Comparison of ENCODE assay signal across 20 cellular contexts in genomic region chr20:52302736-52303135, GRCh38.
DNase-seq lines count a peak whose midpoint lies in the region; ATAC-seq, FAIRE-seq and TF ChIP-seq lines count a peak whose summit lies in the region.
"Had no signal": no experiment of that assay in that cellular context is flagged by ENCODE, and none has a peak within 500 bp of the region (broad histone marks: within the 10 kb centered on the region; RNA-seq: fewer than 3 reads in every experiment).

No MANE protein-coding gene starts in this region.

- no peak for TF ChIP-seq POLR2A in HepG2 (IDR thresholded peaks at IDR 0.05; ENCODE audit: insufficient read depth in 1 of 2, low read depth in 2 of 2, low read length in 2 of 2)

- no peak for TF ChIP-seq RAD21 in HepG2 (CRISPR knock-in tag; IDR thresholded peaks at IDR 0.05)

- H3K4me2 ChIP-seq in BLaER1 treated with 17β-estradiol and CSF1 and Interleukin-3, amounts not matched to agents 10 nM and 100 nM = peak overlapping the region; percentile 40 to 74 (median 59); a peak in 19 of 22 replicates
- no peak overlapping the region for H3K4me2 ChIP-seq in neural progenitor cell
- H3K4me2 ChIP-seq in HepG2 (ENCODE audit: low read depth, low read length) = no peak overlapping the region

- H3K9me3 ChIP-seq in BLaER1 treated with 17β-estradiol and CSF1 and Interleukin-3, amounts not matched to agents 10 nM and 100 nM (replicated peaks in 1 of 11) = no peaks in the 10 kb centered on the region
- H3K9me3 ChIP-seq in neural progenitor cell (ENCODE audit: low read depth) (no peaks in the 10 kb centered on the region), HepG2 (ENCODE audit: low read length) (no peaks in the 10 kb centered on the region)
- H3K9me3 ChIP-seq: HAP-1 had no signal

- ATAC-seq in activated T-helper 17 cell treated with anti-CD3 and anti-CD28 coated beads, Interleukin-2, amount 50 U/mL, for 72 hours (replicated peaks) = peak; percentile 14
- no peak for ATAC-seq in HepG2
- no peak for ATAC-seq in HG03432 (IDR thresholded peaks at IDR 0.05; ENCODE audit: unreplicated experiment)

- no peak overlapping the region for H3K4me3 ChIP-seq in BLaER1 treated with 17β-estradiol and CSF1 and Interleukin-3, amounts not matched to agents 10 nM and 100 nM
- H3K4me3 ChIP-seq in neural progenitor cell (no peak overlapping the region), HepG2 (replicated peaks in 1 of 3; ENCODE audit: insufficient read depth in 1 of 3, low read depth in 2 of 3, low read length in 3 of 3) (no peak overlapping the region)
- H3K4me3 ChIP-seq: HAP-1 had no signal

- H2AFZ ChIP-seq in neural progenitor cell (replicated peaks) (no peak overlapping the region), HepG2 (ENCODE audit: low read length) (no peak overlapping the region)

- intact Hi-C loops in HepG2 (cut with micrococcal nuclease; ENCODE audit: unreplicated experiment) = no loop called here

- H3K79me2 ChIP-seq in neural progenitor cell (ENCODE audit: low read depth) = no peaks in the 10 kb centered on the region
- H3K79me2 ChIP-seq in HepG2 (ENCODE audit: insufficient read depth, low read length) = no peaks in the 10 kb centered on the region

- TF ChIP-seq CTCF in neural progenitor cell (IDR thresholded peaks at IDR 0.05) (no peak), HepG2 (CRISPR knock-in tag; IDR thresholded peaks at IDR 0.05) (no peak)

- no peaks in the 10 kb centered on the region for H3K27me3 ChIP-seq in BLaER1 treated with 17β-estradiol and CSF1 and Interleukin-3, amounts not matched to agents 10 nM and 100 nM
- H3K27me3 ChIP-seq in neural progenitor cell = no peaks in the 10 kb centered on the region
- peaks cover 0 to 3% of the 10 kb centered on the region in 2 experiments; a peak in 1 of 5 replicates for H3K27me3 ChIP-seq in HepG2 (ENCODE audit: control insufficient read depth in 1 of 2, insufficient read depth in 2 of 2, low read length in 2 of 2)

- in situ Hi-C loops in HepG2 (cut with HindIII; ENCODE audit: extremely low pct_ligation_motif_present, low pct_unique_long_range_greater_than_20kb) = no loop called here

- POLR2A ChIA-PET in HepG2 (lab: Yijun Ruan, JAX) = no interaction called here

- no peak overlapping the region for H3K9ac ChIP-seq in BLaER1 treated with 17β-estradiol and CSF1 and Interleukin-3, amounts not matched to agents 10 nM and 100 nM
- H3K9ac ChIP-seq in neural progenitor cell (no peak overlapping the region), HepG2 (ENCODE audit: insufficient read depth, low read depth, low read length) (no peak overlapping the region)

- CTCF ChIA-PET in HepG2 (lab: Yijun Ruan, JAX; ENCODE audit: low intra/inter-chr PET ratio, low total read pairs) = no interaction called here

- H3K4me3 Mint-ChIP-seq in activated T-cell treated with anti-CD3 and anti-CD28 coated beads, Interleukin-2, amount 50 U/mL, for 24 hours = no peak overlapping the region
- peak overlapping the region; percentile 34 for H3K4me3 Mint-ChIP-seq in activated T-helper 17 cell treated with anti-CD3 and anti-CD28 coated beads, Interleukin-2, amount 50 U/mL, for 72 hours
- no peak overlapping the region for H3K4me3 Mint-ChIP-seq in neural progenitor cell
- H3K4me3 Mint-ChIP-seq: CD4-positive, alpha-beta memory T cell had no signal

- TF ChIP-seq EP300 in HepG2 (IDR thresholded peaks at IDR 0.05; ENCODE audit: low read depth in 2 of 2, low read length in 2 of 2) = no peak
- no peak for TF ChIP-seq EP300 in HepG2 (CRISPR knock-in tag; IDR thresholded peaks at IDR 0.05; ENCODE audit: borderline replicate concordance)

- H3K27ac Mint-ChIP-seq in activated T-cell treated with anti-CD3 and anti-CD28 coated beads, Interleukin-2, amount 50 U/mL, for 24 hours = peak overlapping the region; percentile 8
- no peak overlapping the region for H3K27ac Mint-ChIP-seq in activated T-helper 17 cell treated with anti-CD3 and anti-CD28 coated beads, Interleukin-2, amount 50 U/mL, for 72 hours
- peak overlapping the region; percentile 30 for H3K27ac Mint-ChIP-seq in neural progenitor cell

- no peaks in the 10 kb centered on the region for H3K9me3 Mint-ChIP-seq in activated T-cell treated with anti-CD3 and anti-CD28 coated beads, Interleukin-2, amount 50 U/mL, for 24 hours
- no peaks in the 10 kb centered on the region for H3K9me3 Mint-ChIP-seq in activated T-helper 17 cell treated with anti-CD3 and anti-CD28 coated beads, Interleukin-2, amount 50 U/mL, for 72 hours
- H3K9me3 Mint-ChIP-seq in neural progenitor cell = no peaks in the 10 kb centered on the region
- H3K9me3 Mint-ChIP-seq: CD4-positive, alpha-beta memory T cell had no signal

- H4K20me1 ChIP-seq in BLaER1 treated with 17β-estradiol and CSF1 and Interleukin-3, amounts not matched to agents 10 nM and 100 nM = no peaks in the 10 kb centered on the region
- no peaks in the 10 kb centered on the region for H4K20me1 ChIP-seq in neural progenitor cell (ENCODE audit: low read depth)
- no peaks in the 10 kb centered on the region for H4K20me1 ChIP-seq in HepG2 (ENCODE audit: insufficient read depth, low read length)

- 4% methylated on average over 3 of the region's 3 CpGs for WGBS in HepG2 (ENCODE audit: low lambda C conversion rate)

- 0 out of 22 replicates have a peak overlapping the region, but pooled peaks of 1 of the 11 experiments have one; percentile 5 for H3K27ac ChIP-seq in BLaER1 treated with 17β-estradiol and CSF1 and Interleukin-3, amounts not matched to agents 10 nM and 100 nM
- no peak overlapping the region for H3K27ac ChIP-seq in neural progenitor cell
- H3K27ac ChIP-seq in HepG2 (ENCODE audit: extremely low read length, insufficient read depth, low read length) = no peak overlapping the region
- H3K27ac ChIP-seq: C4-2B had no signal

- peaks cover 16 to 40% (median 32%) of the 10 kb centered on the region in 10 experiments for H3K4me1 ChIP-seq in BLaER1 treated with 17β-estradiol and CSF1 and Interleukin-3, amounts not matched to agents 10 nM and 100 nM
- H3K4me1 ChIP-seq in neural progenitor cell (no peaks in the 10 kb centered on the region), HepG2 (ENCODE audit: insufficient read depth, low read length) (no peaks in the 10 kb centered on the region)
- H3K4me1 ChIP-seq: HAP-1 had no signal

- H3F3A ChIP-seq in neural progenitor cell (ENCODE audit: low read depth) = no peaks in the 10 kb centered on the region

- no TSS peak for BruUV-seq in HepG2 (replicated peaks; lab: Mats Ljungman, UMichigan)

- no peak for FAIRE-seq in HepG2 (lab: Jason Lieb, UNC)
- FAIRE-seq: D721Med, GM12892, GM19239, H1 had no signal

- no peak for DNase-seq in activated T-cell treated with anti-CD3 and anti-CD28 coated beads, Interleukin-2, amount 50 U/mL, for 24 hours
- DNase-seq in activated T-cell treated with anti-CD3 and anti-CD28 coated beads, Interleukin-2, amount 50 U/mL, for 48 hours = no peak
- DNase-seq in neural progenitor cell (ENCODE audit: low spot score) (no peak), D341Med (ENCODE audit: low spot score) (no peak), HepG2 (ENCODE audit: low spot score) (no peak)
- DNase-seq: ACHN; CD4-positive, alpha-beta memory T cell; DMS153; DMS79 treated with DMSO at 0.1 percent for 48 hours; EL; GDM1 had no signal

- peaks cover 56% of the 10 kb centered on the region for H3K4me1 Mint-ChIP-seq in activated T-cell treated with anti-CD3 and anti-CD28 coated beads, Interleukin-2, amount 50 U/mL, for 24 hours (ENCODE audit: low read depth)
- peaks cover 19% of the 10 kb centered on the region for H3K4me1 Mint-ChIP-seq in activated T-helper 17 cell treated with anti-CD3 and anti-CD28 coated beads, Interleukin-2, amount 50 U/mL, for 72 hours
- H3K4me1 Mint-ChIP-seq in neural progenitor cell = no peaks in the 10 kb centered on the region

- no peaks in the 10 kb centered on the region for H3K27me3 Mint-ChIP-seq in activated T-cell treated with anti-CD3 and anti-CD28 coated beads, Interleukin-2, amount 50 U/mL, for 24 hours
- no peaks in the 10 kb centered on the region for H3K27me3 Mint-ChIP-seq in activated T-helper 17 cell treated with anti-CD3 and anti-CD28 coated beads, Interleukin-2, amount 50 U/mL, for 72 hours
- H3K27me3 Mint-ChIP-seq in neural progenitor cell (ENCODE audit: insufficient read depth, low read depth) = no peaks in the 10 kb centered on the region

- H3K36me3 Mint-ChIP-seq in activated T-cell treated with anti-CD3 and anti-CD28 coated beads, Interleukin-2, amount 50 U/mL, for 24 hours (ENCODE audit: low read depth) = no peaks in the 10 kb centered on the region
- H3K36me3 Mint-ChIP-seq in activated T-helper 17 cell treated with anti-CD3 and anti-CD28 coated beads, Interleukin-2, amount 50 U/mL, for 72 hours (ENCODE audit: low read depth) = no peaks in the 10 kb centered on the region
- no peaks in the 10 kb centered on the region for H3K36me3 Mint-ChIP-seq in neural progenitor cell
- H3K36me3 Mint-ChIP-seq: CD4-positive, alpha-beta memory T cell had no signal

- no peaks in the 10 kb centered on the region for H3K36me3 ChIP-seq in BLaER1 treated with 17β-estradiol and CSF1 and Interleukin-3, amounts not matched to agents 10 nM and 100 nM
- no peaks in the 10 kb centered on the region for H3K36me3 ChIP-seq in neural progenitor cell
- H3K36me3 ChIP-seq in HepG2 (replicated peaks in 1 of 2; ENCODE audit: control insufficient read depth in 1 of 2, insufficient read depth in 2 of 2, low read length in 2 of 2) = no peaks in the 10 kb centered on the region
- H3K36me3 ChIP-seq: HAP-1 had no signal

TF ChIP-seq in HepG2, 621 proteins besides CTCF, POLR2A, EP300 and RAD21 (continues in another document):
- TF ChIP-seq SOX13 (IDR thresholded peaks at IDR 0.05) (no peak), SOX13 (CRISPR knock-in tag; conservative IDR thresholded peaks at IDR 0.05 in 1 of 2, IDR thresholded peaks at IDR 0.05 in 1 of 2) (no peak), MED13 (CRISPR knock-in tag; IDR thresholded peaks at IDR 0.05) (no peak), ZNF878 (CRISPR knock-in tag; IDR thresholded peaks at IDR 0.05) (no peak), SNRNP70 (IDR thresholded peaks at IDR 0.05; ENCODE audit: low read depth, low read length) (no peak), HNF1B (CRISPR knock-in tag; IDR thresholded peaks at IDR 0.05) (no peak), ONECUT2 (CRISPR knock-in tag; IDR thresholded peaks at IDR 0.05) (no peak), NONO (IDR thresholded peaks at IDR 0.05) (no peak), NONO (CRISPR knock-in tag; conservative IDR thresholded peaks at IDR 0.05) (no peak), CAMTA2 (CRISPR knock-in tag; IDR thresholded peaks at IDR 0.05; ENCODE audit: borderline replicate concordance) (no peak)

Comparison
In these comparisons a context has a peak if more than half of its experiments do, and no peak if none do; other contexts are left out.
1. H3K4me2 ChIP-seq: peak in BLaER1 treated with 17β-estradiol and CSF1 and Interleukin-3, amounts not matched to agents 10 nM and 100 nM (11 of 11); none in neural progenitor cell (single experiment) and HepG2 (single experiment).